In genomic region chr3:110731148-110731547, GRCh38 we compare ENCODE assay signal across 1 cellular context.
TF ChIP-seq lines count a peak whose summit lies in the region.

No MANE protein-coding gene starts in this region.

TF ChIP-seq in HepG2, 621 proteins besides CTCF, POLR2A, EP300 and RAD21 (continued from another document):
- TF ChIP-seq ZNF687 (CRISPR knock-in tag; IDR thresholded peaks at IDR 0.05): no peak
- TF ChIP-seq ZNF570 (CRISPR knock-in tag; IDR thresholded peaks at IDR 0.05; ENCODE audit: borderline replicate concordance): no peak
- TF ChIP-seq ZNF121 (CRISPR knock-in tag; IDR thresholded peaks at IDR 0.05): peak; percentile 50; the same call in 1 of the 2 replicates
- no peak for TF ChIP-seq ZNF761 (CRISPR knock-in tag; conservative IDR thresholded peaks at IDR 0.05)
- peak; percentile 42; the same call in 1 of the 2 replicates for TF ChIP-seq ZNF644 (CRISPR knock-in tag; IDR thresholded peaks at IDR 0.05; ENCODE audit: low read depth)
- TF ChIP-seq NFRKB (IDR thresholded peaks at IDR 0.05): no peak
- no peak for TF ChIP-seq TCF7L2 (IDR thresholded peaks at IDR 0.05; ENCODE audit: low read depth, low read length)
- TF ChIP-seq ZNF746 (CRISPR knock-in tag; IDR thresholded peaks at IDR 0.05): no peak
- TF ChIP-seq GATAD2A (CRISPR knock-in tag; IDR thresholded peaks at IDR 0.05): peak; percentile 18; the same call in 1 of the 2 replicates
- peak; percentile 47; the same call in 1 of the 2 replicates for TF ChIP-seq RARA (CRISPR knock-in tag; IDR thresholded peaks at IDR 0.05)
- TF ChIP-seq TEAD3 (CRISPR knock-in tag; optimal IDR thresholded peaks at IDR 0.05; ENCODE audit: borderline replicate concordance): no peak
- TF ChIP-seq DPF2 (CRISPR knock-in tag; IDR thresholded peaks at IDR 0.05; ENCODE audit: borderline replicate concordance, low read depth): no peak
- TF ChIP-seq ZNF263 (CRISPR knock-in tag; IDR thresholded peaks at IDR 0.05): no peak
- TF ChIP-seq STAT5B (CRISPR knock-in tag; IDR thresholded peaks at IDR 0.05): no peak
- no peak for TF ChIP-seq ARNT (IDR thresholded peaks at IDR 0.05)
- TF ChIP-seq ZFP90 (CRISPR knock-in tag; IDR thresholded peaks at IDR 0.05; ENCODE audit: borderline replicate concordance): no peak
- TF ChIP-seq CREB3 (CRISPR knock-in tag; IDR thresholded peaks at IDR 0.05): no peak
- peak in 1 of 2 experiments; percentile 47; a peak in 1 of 4 replicates for TF ChIP-seq ATF4 (CRISPR knock-in tag; IDR thresholded peaks at IDR 0.05)
- no peak for TF ChIP-seq ZNF749 (CRISPR knock-in tag; IDR thresholded peaks at IDR 0.05; ENCODE audit: borderline replicate concordance)
- peak; percentile 85 for TF ChIP-seq RFX5 (IDR thresholded peaks at IDR 0.05; ENCODE audit: low read depth, low read length)
- no peak for TF ChIP-seq ZFP82 (CRISPR knock-in tag; IDR thresholded peaks at IDR 0.05; ENCODE audit: borderline replicate concordance)
- no peak for TF ChIP-seq SMAD1 (CRISPR knock-in tag; IDR thresholded peaks at IDR 0.05; ENCODE audit: borderline replicate concordance, low read depth)
- TF ChIP-seq ZNF615 (CRISPR knock-in tag; IDR thresholded peaks at IDR 0.05; ENCODE audit: borderline replicate concordance): no peak
- no peak for TF ChIP-seq CBX1 (IDR thresholded peaks at IDR 0.05; ENCODE audit: low read depth)
- no peak for TF ChIP-seq CCDC6 (CRISPR knock-in tag; IDR thresholded peaks at IDR 0.05)
- no peak for TF ChIP-seq FOXK2 (IDR thresholded peaks at IDR 0.05)
- TF ChIP-seq USF2 (IDR thresholded peaks at IDR 0.05; ENCODE audit: low read depth, low read length): no peak
- no peak for TF ChIP-seq USF2 (CRISPR knock-in tag; IDR thresholded peaks at IDR 0.05; ENCODE audit: borderline replicate concordance)
- 0 out of 2 replicates have a peak, but pooled peaks have one; percentile 8 for TF ChIP-seq SMC3 (IDR thresholded peaks at IDR 0.05; ENCODE audit: low read length)
- no peak for TF ChIP-seq NFE2L2 (IDR thresholded peaks at IDR 0.05; ENCODE audit: low read length)
- TF ChIP-seq NFIB (CRISPR knock-in tag; IDR thresholded peaks at IDR 0.05; ENCODE audit: borderline replicate concordance): no peak
- no peak for TF ChIP-seq ZNF296 (CRISPR knock-in tag; conservative IDR thresholded peaks at IDR 0.05)
- no peak for TF ChIP-seq BRCA1 (CRISPR knock-in tag; IDR thresholded peaks at IDR 0.05)
- TF ChIP-seq SIX1 (CRISPR knock-in tag; IDR thresholded peaks at IDR 0.05; ENCODE audit: borderline replicate concordance): no peak
TF ChIP-seq in HepG2: peak in this region for 12.
